Comparison of ENCODE assay signal across 12 cellular contexts in the genomic region with DNA sequence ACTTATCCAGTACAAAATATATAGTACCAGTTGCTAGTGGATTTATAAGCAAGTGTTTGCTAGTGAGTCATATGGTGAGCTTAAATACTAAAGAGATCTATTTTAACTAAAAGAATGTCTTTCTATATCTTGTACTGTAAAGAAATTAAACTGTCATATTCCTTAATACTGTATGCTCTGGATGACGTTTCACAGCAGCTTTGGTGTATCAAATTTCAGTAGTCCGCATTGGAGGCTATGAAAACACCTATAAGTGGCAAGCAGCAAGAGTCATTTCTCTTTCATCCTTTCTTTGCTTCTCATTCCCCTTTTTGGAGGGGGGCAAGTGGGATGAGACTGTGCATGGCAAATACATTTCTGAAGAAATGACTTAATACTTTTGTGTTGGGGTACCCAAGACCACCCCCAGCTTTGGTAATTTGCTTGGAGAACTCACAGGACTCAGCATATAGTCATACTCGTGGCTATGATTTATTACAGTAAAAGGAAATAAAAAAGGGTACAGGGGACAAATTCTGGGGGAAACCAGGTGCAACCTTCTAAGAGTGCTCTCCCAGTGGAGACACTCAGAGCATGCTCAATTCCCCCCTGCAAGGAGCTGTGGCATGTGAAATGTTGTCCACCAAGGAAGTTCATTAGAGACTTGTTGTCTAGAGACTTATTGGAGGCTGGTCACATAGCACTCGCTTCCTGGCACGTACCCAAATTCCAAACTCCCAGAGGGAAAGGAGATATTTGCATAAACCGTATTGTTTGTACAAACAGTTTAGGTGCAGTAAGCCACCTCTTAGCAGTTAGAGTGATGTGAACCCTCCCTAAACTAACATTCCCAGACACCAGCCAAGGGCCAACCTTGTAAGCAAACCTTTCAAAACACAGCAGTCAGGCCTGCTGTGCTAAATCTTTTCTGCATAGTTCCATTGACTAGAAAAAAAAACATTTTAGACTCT.
DNase-seq lines count a peak whose midpoint lies in the region; ATAC-seq, FAIRE-seq and TF ChIP-seq lines count a peak whose summit lies in the region.
"Had no signal": no experiment of that assay in that cellular context is flagged by ENCODE, and none has a peak within 500 bp of the region (broad histone marks: within the 10 kb centered on the region; RNA-seq: fewer than 3 reads in every experiment).

No MANE protein-coding gene starts in this region.

- FAIRE-seq in K562 (lab: Jason Lieb, UNC) = no peak
- FAIRE-seq: endothelial cell of umbilical vein had no signal

- no peaks in the 10 kb centered on the region for H3K36me3 ChIP-seq in K562 (ENCODE audit: control insufficient read depth, insufficient read depth, low read length)
- H3K36me3 ChIP-seq in naive thymus-derived CD4-positive, alpha-beta T cell (ENCODE audit: control insufficient read depth in 2 of 3, insufficient read depth in 3 of 3, low read length in 3 of 3) = no peaks in the 10 kb centered on the region

- no peaks in the 10 kb centered on the region for H3K27me3 ChIP-seq in K562 (ENCODE audit: control insufficient read depth in 2 of 2, insufficient read depth in 2 of 2, low read length in 2 of 2)
- H3K27me3 ChIP-seq in naive thymus-derived CD4-positive, alpha-beta T cell (ENCODE audit: control insufficient read depth in 2 of 2, insufficient read depth in 2 of 2, low read length in 2 of 2) = no peaks in the 10 kb centered on the region

- no peaks in the 10 kb centered on the region for H3K79me2 ChIP-seq in K562 (ENCODE audit: control insufficient read depth, insufficient read depth, low read length)

- peaks cover 0 to 8% (median 0%) of the 10 kb centered on the region in 11 donors for H3K9me3 Mint-ChIP-seq in naive thymus-derived CD4-positive, alpha-beta T cell
- H3K9me3 Mint-ChIP-seq: activated CD8-positive, alpha-beta T cell treated with anti-CD3 and anti-CD28 coated beads for 36 hours had no signal

- DNase-seq in HFF-Myc (ENCODE audit: extremely low read depth, low read depth) = peak; percentile 5
- DNase-seq in NCI-H345 (lab: John Stamatoyannopoulos, UW) = peak; percentile 72
- peak in 1 of 4 experiments; percentile 7 for DNase-seq in K562 (ENCODE audit: extremely low read depth in 1 of 4, low spot score in 3 of 4)
- peak; percentile 9 for DNase-seq in putamen (ENCODE audit: low spot score)
- DNase-seq in glomerular visceral epithelial cell (ENCODE audit: extremely low spot score) = no peak
- DNase-seq in naive thymus-derived CD4-positive, alpha-beta T cell = no peak
- DNase-seq: activated CD8-positive, alpha-beta T cell treated with anti-CD3 and anti-CD28 coated beads for 36 hours; stimulated activated CD4-positive, alpha-beta T cell treated with anti-CD3 and anti-CD28 coated beads, Interleukin-15, amount 100 ng/mL, for 24 hours; stimulated activated naive CD4-positive, alpha-beta T cell treated with Interleukin-2 at 50 U/mL for 16 hours had no signal

- no TSS peak for BruUV-seq in K562 (replicated peaks; lab: Mats Ljungman, UMichigan)

- no peak overlapping the region for H3K27ac ChIP-seq in K562 (ENCODE audit: extremely low read depth, low read depth, low read length)
- no peak overlapping the region for H3K27ac ChIP-seq in naive thymus-derived CD4-positive, alpha-beta T cell (ENCODE audit: low read depth, low read length)

- in situ Hi-C loops in K562 (cut with MboI) = no loop called here

- H3K4me2 ChIP-seq in K562 (ENCODE audit: insufficient read depth, low read length) = no peak overlapping the region

- CTCF ChIA-PET in K562 (lab: Yijun Ruan, JAX; ENCODE audit: low intra/inter-chr PET ratio) = no interaction called here
- CTCF ChIA-PET in naive thymus-derived CD4-positive, alpha-beta T cell (lab: Charles Lee) = no interaction called here

- H3K4me1 Mint-ChIP-seq in naive thymus-derived CD4-positive, alpha-beta T cell = no peaks in the 10 kb centered on the region

- TF ChIP-seq EP300 in K562 (IDR thresholded peaks at IDR 0.05; ENCODE audit: low read length) = no peak

- H3K4me1 ChIP-seq in K562 (replicated peaks in 1 of 2; ENCODE audit: control insufficient read depth in 2 of 2, insufficient read depth in 2 of 2, low read length in 2 of 2) = no peaks in the 10 kb centered on the region
- H3K4me1 ChIP-seq in naive thymus-derived CD4-positive, alpha-beta T cell (ENCODE audit: control insufficient read depth in 2 of 2, insufficient read depth in 2 of 2, low read length in 2 of 2) = no peaks in the 10 kb centered on the region

- H3K27me3 Mint-ChIP-seq in naive thymus-derived CD4-positive, alpha-beta T cell = no peaks in the 10 kb centered on the region
- H3K27me3 Mint-ChIP-seq: activated CD8-positive, alpha-beta T cell treated with anti-CD3 and anti-CD28 coated beads for 36 hours had no signal

- ATAC-seq in K562 (no peak), GM19328 (IDR thresholded peaks at IDR 0.05; ENCODE audit: unreplicated experiment) (no peak)
- no peak for ATAC-seq in naive thymus-derived CD4-positive, alpha-beta T cell
- ATAC-seq: activated CD8-positive, alpha-beta T cell treated with anti-CD3 and anti-CD28 coated beads for 36 hours; SK-N-SH treated with all-trans-retinoic acid at 6 μM for 48 hours had no signal

- TF ChIP-seq CTCF in HFF-Myc (IDR thresholded peaks at IDR 0.05; ENCODE audit: low read depth, low read length, missing control alignments) (no peak), K562 (IDR thresholded peaks at IDR 0.05 in 2 of 3, conservative IDR thresholded peaks at IDR 0.05 in 1 of 3; ENCODE audit: insufficient read depth in 2 of 3, low read depth in 1 of 3, low read length in 3 of 3) (no peak)

- H3K9me3 ChIP-seq in K562 (replicated peaks; ENCODE audit: control insufficient read depth, insufficient read depth, low read depth, low read length) = no peaks in the 10 kb centered on the region
- no peaks in the 10 kb centered on the region for H3K9me3 ChIP-seq in naive thymus-derived CD4-positive, alpha-beta T cell (ENCODE audit: control insufficient read depth in 2 of 3, low read length in 3 of 3)

- H3K36me3 Mint-ChIP-seq in naive thymus-derived CD4-positive, alpha-beta T cell = no peaks in the 10 kb centered on the region

- no peak for TF ChIP-seq POLR2A in K562 (conservative IDR thresholded peaks at IDR 0.05)

- no peak overlapping the region for H3K4me3 ChIP-seq in HFF-Myc (replicated peaks; ENCODE audit: low read depth, low read length)
- H3K4me3 ChIP-seq in K562 = no peak overlapping the region
- no peak overlapping the region for H3K4me3 ChIP-seq in naive thymus-derived CD4-positive, alpha-beta T cell (ENCODE audit: low read length)

- no peak overlapping the region for H3K27ac Mint-ChIP-seq in naive thymus-derived CD4-positive, alpha-beta T cell
- H3K27ac Mint-ChIP-seq: activated CD8-positive, alpha-beta T cell treated with anti-CD3 and anti-CD28 coated beads for 36 hours had no signal

- H3K9ac ChIP-seq in K562 (ENCODE audit: insufficient read depth in 1 of 2, low read depth in 2 of 2, low read length in 2 of 2) = no peak overlapping the region

- no peaks in the 10 kb centered on the region for H4K20me1 ChIP-seq in K562 (replicated peaks; ENCODE audit: control insufficient read depth, insufficient read depth, low read length)

- no peaks in the 10 kb centered on the region for H3K9me1 ChIP-seq in K562 (ENCODE audit: control insufficient read depth, insufficient read depth, low read length)

- intact Hi-C loops in K562 (cut with micrococcal nuclease) = no loop called here
- intact Hi-C loops in naive thymus-derived CD4-positive, alpha-beta T cell (cut with micrococcal nuclease) = no loop called here

- no peak overlapping the region for H2AFZ ChIP-seq in K562 (ENCODE audit: low read depth, low read length)

- WGBS in K562 (ENCODE audit: insufficient coverage, low coverage, missing lambda C conversion rate) = 11% methylated on average over 6 of the region's 6 CpGs

- no peak for TF ChIP-seq RAD21 in K562 (CRISPR knock-in tag; conservative IDR thresholded peaks at IDR 0.05 in 1 of 2, IDR thresholded peaks at IDR 0.05 in 1 of 2)

- H3K4me3 Mint-ChIP-seq in naive thymus-derived CD4-positive, alpha-beta T cell = no peak overlapping the region
- H3K4me3 Mint-ChIP-seq: activated CD8-positive, alpha-beta T cell treated with anti-CD3 and anti-CD28 coated beads for 36 hours had no signal

- POLR2A ChIA-PET in K562 (lab: Yijun Ruan, JAX) = no interaction called here
- POLR2A ChIA-PET in naive thymus-derived CD4-positive, alpha-beta T cell (lab: Charles Lee) = no interaction called here

TF ChIP-seq in K562, 482 proteins besides CTCF, POLR2A, EP300 and RAD21:
- peak; percentile 64 for TF ChIP-seq NFIC (IDR thresholded peaks at IDR 0.05)
- no peak for TF ChIP-seq MYC (IDR thresholded peaks at IDR 0.05; ENCODE audit: low read depth, low read length)
- TF ChIP-seq MYC (CRISPR knock-in tag; IDR thresholded peaks at IDR 0.05; ENCODE audit: borderline replicate concordance, low read depth) = no peak

Comparison
In these comparisons a context has a peak if more than half of its experiments do, and no peak if none do; other contexts are left out.
1. DNase-seq: peak in HFF-Myc (single experiment), NCI-H345 (single experiment) and putamen (single experiment); none in glomerular visceral epithelial cell (single experiment) and naive thymus-derived CD4-positive, alpha-beta T cell (0 of 9).